Comparison of ENCODE assay signal across 18 cellular contexts in genomic region chr21:16004523-16004922, GRCh38.
"Had no signal": no experiment of that assay in that cellular context is flagged by ENCODE, and none has a peak within 500 bp of the region (broad histone marks: within the 10 kb centered on the region; RNA-seq: fewer than 3 reads in every experiment).

No MANE protein-coding gene starts in this region.

- H3K27ac ChIP-seq: HL-60, RWPE1 had no signal

- ATAC-seq: Panc1, SK-N-SH treated with all-trans-retinoic acid at 6 μM for 48 hours had no signal

- DNase-seq: KBM-7, MV-4-11, NCI-H1048, NCI-H1105, NCI-H1417, NCI-H1436 treated with DMSO at 0.1 percent for 48 hours, NCI-H1694, NCI-H187 treated with DMSO at 0.1 percent for 48 hours, NCI-H2029 treated with DMSO at 0.1 percent for 48 hours, NCI-H2171 treated with DMSO at 0.1 percent for 48 hours, NCI-H345, NCI-H69, NCI-H774, SHP77 had no signal
